Comparison of ENCODE assay signal across 29 cellular contexts in genomic region chr14:77113644-77114043, GRCh38. TPM values are rescaled to one million over a fixed set of nuclear protein-coding genes. Genes with fewer than 3 reads are reported as not detected.
DNase-seq lines count a peak whose midpoint lies in the region; ATAC-seq, FAIRE-seq and TF ChIP-seq lines count a peak whose summit lies in the region.
"Had no signal": no experiment of that assay in that cellular context is flagged by ENCODE, and none has a peak within 500 bp of the region (broad histone marks: within the 10 kb centered on the region; RNA-seq: fewer than 3 reads in every experiment).

No MANE protein-coding gene starts in this region.

- H3K27ac Mint-ChIP-seq in T-helper 17 cell (peak overlapping the region; percentile 1), endodermal cell (no peak overlapping the region)
- H3K27ac Mint-ChIP-seq: activated naive CD8-positive, alpha-beta T cell; T-helper 1 cell treated with Interleukin-12 subunit alpha and Interleukin-12 subunit beta and Interleukin-4 antibody, amounts not matched to agents 30 μg/mL and 1 μg/mL, for 36 hours had no signal

- H3K27me3 Mint-ChIP-seq in T-helper 17 cell (no peaks in the 10 kb centered on the region), endodermal cell (ENCODE audit: insufficient read depth) (no peaks in the 10 kb centered on the region)
- H3K27me3 Mint-ChIP-seq: activated naive CD8-positive, alpha-beta T cell; naive B cell had no signal

- H3K36me3 Mint-ChIP-seq in T-helper 17 cell (ENCODE audit: low read depth), result peaks cover 2% of the 10 kb centered on the region
- H3K36me3 Mint-ChIP-seq in endodermal cell (ENCODE audit: low read depth), result peaks cover 41% of the 10 kb centered on the region

- H3K36me3 ChIP-seq in endodermal cell (ENCODE audit: control insufficient read depth, insufficient read depth, low read length), result peaks cover 60% of the 10 kb centered on the region
- H3K36me3 ChIP-seq in small intestine (ENCODE audit: control insufficient read depth in 2 of 2, insufficient read depth in 2 of 2, low read length in 2 of 2), result peaks cover 11 to 13% of the 10 kb centered on the region in 2 donors
- peaks cover 0 to 29% (median 0%) of the 10 kb centered on the region in 3 donors for H3K36me3 ChIP-seq in pancreas

- WGBS in endodermal cell (ENCODE audit: insufficient coverage in 1 of 2, insufficient read length in 1 of 2), 2 experiments, result 95 to 96% methylated on average over 11 of the region's 11 CpGs
- 74 to 91% (median 79%) methylated on average over 11 of the region's 11 CpGs for WGBS in small intestine, 3 donors
- WGBS in pancreas, 2 donors, result 89 to 91% methylated on average over 11 of the region's 11 CpGs

- FAIRE-seq in small intestine (lab: Jason Lieb, UNC) (no peak), pancreas (lab: Jason Lieb, UNC) (no peak)
- FAIRE-seq: endothelial cell of umbilical vein, G401.6, HTR-8/SVneo, K562 had no signal

- H3K4me1 ChIP-seq in endodermal cell (ENCODE audit: control insufficient read depth, insufficient read depth, low read length), result peaks cover 11% of the 10 kb centered on the region
- no peaks in the 10 kb centered on the region for H3K4me1 ChIP-seq in small intestine (ENCODE audit: control insufficient read depth in 2 of 2, insufficient read depth in 1 of 2, low read depth in 1 of 2, low read length in 1 of 2)
- no peaks in the 10 kb centered on the region for H3K4me1 ChIP-seq in pancreas

- no peak for DNase-seq in T-helper 17 cell
- DNase-seq in endodermal cell, result no peak
- DNase-seq in left ventricle myocardium superior, result peak; percentile 78
- DNase-seq in small intestine, result peak; percentile 59
- DNase-seq in stimulated activated CD4-positive, alpha-beta T cell treated with anti-CD3 and anti-CD28 coated beads, Interleukin-2, amount 100 ng/mL, for 24 hours, result no peak
- DNase-seq in hepatic stellate cell (ENCODE audit: low spot score), result no peak
- no peak for DNase-seq in pancreas
- DNase-seq: activated effector memory CD4-positive, alpha-beta T cell treated with Interleukin-2 at 50 U/mL for 16 hours; activated T-cell treated with anti-CD3 and anti-CD28 coated beads for 4 hours; anterior cingulate cortex; dermis blood vessel endothelial cell; naive B cell; NCI-H1105 treated with DMSO at 0.1 percent for 48 hours; NCI-H2029 treated with DMSO at 0.1 percent for 48 hours; NCI-H774 had no signal

- H3K9ac ChIP-seq in endodermal cell (ENCODE audit: extremely low read depth, low read length, poor library complexity, severe bottlenecking), result no peak overlapping the region
- H3K9ac ChIP-seq: BLaER1 treated with 17β-estradiol and CSF1 and Interleukin-3, amounts not matched to agents 10 nM and 100 nM had no signal

- intact Hi-C loops in left ventricle myocardium superior (cut with micrococcal nuclease) (no loop called here), pancreas (cut with DNase I) (no loop called here)

- no peak overlapping the region for H3K4me3 Mint-ChIP-seq in T-helper 17 cell
- H3K4me3 Mint-ChIP-seq in endodermal cell, result no peak overlapping the region
- H3K4me3 Mint-ChIP-seq: activated naive CD8-positive, alpha-beta T cell; naive B cell; T-helper 1 cell treated with Interleukin-12 subunit alpha and Interleukin-12 subunit beta and Interleukin-4 antibody, amounts not matched to agents 30 μg/mL and 1 μg/mL, for 36 hours had no signal

- TF ChIP-seq CTCF in endodermal cell (conservative IDR thresholded peaks at IDR 0.05) (peak; percentile 27), pancreas (IDR thresholded peaks at IDR 0.05) (no peak)

- H3K9me3 ChIP-seq in T-helper 17 cell (ENCODE audit: control insufficient read depth, low read length, poor library complexity, severe bottlenecking) (no peaks in the 10 kb centered on the region), endodermal cell (ENCODE audit: control insufficient read depth, low read length) (no peaks in the 10 kb centered on the region), small intestine (ENCODE audit: control insufficient read depth, low read depth) (no peaks in the 10 kb centered on the region), pancreas (no peaks in the 10 kb centered on the region)
- H3K9me3 ChIP-seq: BLaER1 treated with 17β-estradiol and CSF1 and Interleukin-3, amounts not matched to agents 10 nM and 100 nM; neutrophil had no signal

- H3K27ac ChIP-seq in endodermal cell (ENCODE audit: low read depth, low read length), result no peak overlapping the region
- H3K27ac ChIP-seq in small intestine (ENCODE audit: low read depth in 1 of 2, low read length in 1 of 2), result no peak overlapping the region
- no peak overlapping the region for H3K27ac ChIP-seq in pancreas
- H3K27ac ChIP-seq: BLaER1 treated with 17β-estradiol and CSF1 and Interleukin-3, amounts not matched to agents 10 nM and 100 nM; neutrophil had no signal

- no peaks in the 10 kb centered on the region for H3K9me3 Mint-ChIP-seq in endodermal cell
- H3K9me3 Mint-ChIP-seq: naive B cell; T-helper 1 cell treated with Interleukin-12 subunit alpha and Interleukin-12 subunit beta and Interleukin-4 antibody, amounts not matched to agents 30 μg/mL and 1 μg/mL, for 36 hours had no signal

- H3K27me3 ChIP-seq in endodermal cell (ENCODE audit: control insufficient read depth, insufficient read depth, low read length, poor library complexity, severe bottlenecking) (no peaks in the 10 kb centered on the region), small intestine (ENCODE audit: control insufficient read depth in 2 of 2, insufficient read depth in 2 of 2, low read length in 2 of 2) (no peaks in the 10 kb centered on the region), pancreas (no peaks in the 10 kb centered on the region)
- H3K27me3 ChIP-seq: BLaER1 treated with 17β-estradiol and CSF1 and Interleukin-3, amounts not matched to agents 10 nM and 100 nM; neutrophil had no signal

- ATAC-seq in T-helper 17 cell (no peak), left ventricle myocardium superior (peak; percentile 94), GM18519 (IDR thresholded peaks at IDR 0.05; ENCODE audit: low FRiP score, unreplicated experiment) (no peak), pancreas (no peak)
- ATAC-seq: K562 had no signal

- H3K4me1 Mint-ChIP-seq in T-helper 17 cell, result peaks cover 3% of the 10 kb centered on the region
- peaks cover 17% of the 10 kb centered on the region for H3K4me1 Mint-ChIP-seq in endodermal cell

- no peak overlapping the region for H3K4me3 ChIP-seq in endodermal cell (ENCODE audit: low read length)
- no peak overlapping the region for H3K4me3 ChIP-seq in small intestine (ENCODE audit: low read depth in 1 of 2, low read length in 2 of 2)
- no peak overlapping the region for H3K4me3 ChIP-seq in pancreas
- H3K4me3 ChIP-seq: BLaER1 treated with 17β-estradiol and CSF1 and Interleukin-3, amounts not matched to agents 10 nM and 100 nM; K562; skin epidermis had no signal

RNA-seq across cellular contexts. Expression of gene CIPC, which starts 15.6 kb away (rescaled TPM):
- 10 to 100 TPM; 11.2 to 13.4 TPM for total RNA-seq in T-helper 17 cell
- 10 to 100 TPM; 16.2 to 22.5 TPM for total RNA-seq in endodermal cell
- 19.9 TPM for polyA plus RNA-seq in endodermal cell (2013, experiment 1 of 2)
- 21.3 TPM for polyA plus RNA-seq in endodermal cell (2013, experiment 2 of 2)
- 89.7 TPM for total RNA-seq in left ventricle myocardium superior
- 1 to 10 TPM; 7.6 to 9.2 (median 8.5) TPM for polyA plus RNA-seq in small intestine
- total RNA-seq in pancreas, result 10 to 100 TPM in 1 of 6 donors, 1 to 10 TPM in 5; 5.9 to 12.6 (median 8.0) TPM
- 1 to 10 TPM; 2.7 to 6.7 TPM for polyA plus RNA-seq in pancreas

RNA-seq across cellular contexts. Expression of gene ZDHHC22, which starts 27.9 kb away (rescaled TPM):
- total RNA-seq in T-helper 17 cell (not detected), endodermal cell (1 to 10 TPM in 1 of 2 donors, under 1 TPM in 1; 0.38 to 1.7 TPM), left ventricle myocardium superior (not detected), pancreas (under 1 TPM in 1 of 6 donors, not detected in 5; 0.04 TPM)
- polyA plus RNA-seq in endodermal cell (2013, experiment 1 of 2), result 9.5 TPM
- polyA plus RNA-seq in endodermal cell (2013, experiment 2 of 2), result 8.9 TPM
- polyA plus RNA-seq in small intestine (under 1 TPM in 1 of 3 donors, not detected in 2; 0.33 TPM), pancreas (under 1 TPM; 0.04 to 0.19 TPM)
- total RNA-seq: dermis blood vessel endothelial cell, K562, MCF 10A, mesenteric fat pad, RPMI7951 had no signal
- polyA plus RNA-seq: AG04450, K562 had no signal

Comparison
In these comparisons a context has a peak if more than half of its experiments do, and no peak if none do; other contexts are left out.
1. DNase-seq: peak in left ventricle myocardium superior (single experiment) and small intestine (single experiment); none in T-helper 17 cell (0 of 3), endodermal cell (single experiment), stimulated activated CD4-positive, alpha-beta T cell treated with anti-CD3 and anti-CD28 coated beads, Interleukin-2, amount 100 ng/mL, for 24 hours (0 of 2), hepatic stellate cell (single experiment) and pancreas (0 of 6).